ENCODE assay signal across 9 cellular contexts in the genomic region with DNA sequence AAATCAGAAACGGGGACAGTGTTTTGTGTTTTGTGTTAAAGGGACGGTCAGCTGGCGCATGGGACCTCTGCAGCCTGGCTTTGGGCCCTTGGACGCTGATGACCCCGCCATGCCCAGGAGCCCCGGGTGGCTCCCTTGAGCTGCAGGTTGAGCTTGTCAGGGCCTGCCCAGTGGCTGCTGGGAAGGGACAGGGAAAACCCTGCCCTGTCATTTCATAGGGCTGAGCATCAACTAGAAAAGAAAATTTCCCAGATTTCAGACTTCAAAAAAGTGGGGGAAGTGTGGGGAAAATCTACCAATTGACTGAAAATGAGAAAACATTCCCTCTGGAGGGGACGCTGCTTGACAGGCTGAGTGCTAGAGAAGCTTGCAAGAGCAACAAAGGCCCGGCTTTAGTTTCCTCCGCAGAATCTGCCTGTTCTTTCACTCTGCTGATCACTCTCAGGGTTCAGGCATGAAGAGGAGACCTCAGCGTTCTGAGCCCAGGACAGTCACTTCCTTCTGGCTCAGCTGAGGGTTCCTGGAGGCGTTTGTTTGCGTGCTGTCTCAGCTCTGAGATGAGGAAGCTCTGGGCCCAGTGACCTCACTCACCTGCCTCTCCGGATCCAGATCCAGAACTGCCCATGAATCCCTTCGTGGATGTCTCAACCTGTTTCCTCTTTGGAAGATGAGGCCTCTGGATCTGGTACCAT. TPM values are rescaled to one million over a fixed set of nuclear protein-coding genes. Genes with fewer than 3 reads are reported as not detected.
A peak's percentile ranks its signal among the peaks of the same experiment; 100 is the strongest.
DNase-seq lines count a peak whose midpoint lies in the region; ATAC-seq lines count a peak whose summit lies in the region.
"Had no signal": no experiment of that assay in that cellular context is flagged by ENCODE, and none has a peak within 500 bp of the region (broad histone marks: within the 10 kb centered on the region; RNA-seq: fewer than 3 reads in every experiment).

No MANE protein-coding gene starts in this region.

- peak overlapping the region; percentile 93 for H3K27ac Mint-ChIP-seq in stimulated activated naive B cell treated with anti-CD40 and anti-IgM and Interleukin-4, amounts not matched to agents 10 μg/mL and 1 μg/mL and 100 μg/mL, for 72 hours

- H3K9me3 Mint-ChIP-seq in stimulated activated naive B cell treated with anti-CD40 and anti-IgM and Interleukin-4, amounts not matched to agents 10 μg/mL and 1 μg/mL and 100 μg/mL, for 72 hours = no peaks in the 10 kb centered on the region

- peaks cover 4 to 11% of the 10 kb centered on the region in 2 donors for H3K4me1 Mint-ChIP-seq in stimulated activated naive B cell treated with anti-CD40 and anti-IgM and Interleukin-4, amounts not matched to agents 10 μg/mL and 1 μg/mL and 100 μg/mL, for 72 hours

- no peaks in the 10 kb centered on the region for H3K27me3 Mint-ChIP-seq in stimulated activated naive B cell treated with anti-CD40 and anti-IgM and Interleukin-4, amounts not matched to agents 10 μg/mL and 1 μg/mL and 100 μg/mL, for 72 hours

- H3K36me3 Mint-ChIP-seq in stimulated activated naive B cell treated with anti-CD40 and anti-IgM and Interleukin-4, amounts not matched to agents 10 μg/mL and 1 μg/mL and 100 μg/mL, for 72 hours = no peaks in the 10 kb centered on the region

- DNase-seq in EL = peak; percentile 72
- DNase-seq in KG1 (lab: John Stamatoyannopoulos, UW) = peak; percentile 37
- DNase-seq in dermis blood vessel endothelial cell = peak; percentile 61
- peak; percentile 35 for DNase-seq in stimulated activated naive B cell treated with anti-CD40 and anti-IgM and Interleukin-4, amounts not matched to agents 10 μg/mL and 1 μg/mL and 100 μg/mL, for 72 hours
- DNase-seq in NCI-H1417 (lab: John Stamatoyannopoulos, UW) = no peak
- no peak for DNase-seq in NCI-H524 (lab: John Stamatoyannopoulos, UW)
- DNase-seq in cerebellar cortex (ENCODE audit: low spot score) = no peak
- DNase-seq: pancreas had no signal

- peak overlapping the region; percentile 19 to 26 for H3K4me3 Mint-ChIP-seq in stimulated activated naive B cell treated with anti-CD40 and anti-IgM and Interleukin-4, amounts not matched to agents 10 μg/mL and 1 μg/mL and 100 μg/mL, for 72 hours

- ATAC-seq in GM21526 (IDR thresholded peaks at IDR 0.05; ENCODE audit: low FRiP score, unreplicated experiment) = peak; percentile 60
- peak; percentile 97 to 99 for ATAC-seq in stimulated activated naive B cell treated with anti-CD40 and anti-IgM and Interleukin-4, amounts not matched to agents 10 μg/mL and 1 μg/mL and 100 μg/mL, for 72 hours (replicated peaks)

RNA-seq across cellular contexts. Expression of a gene that starts 18.6 kb away (rescaled TPM):
- total RNA-seq in dermis blood vessel endothelial cell = 119 and 155 TPM in 2 replicates

Comparison
In these comparisons a context has a peak if more than half of its experiments do, and no peak if none do; other contexts are left out.
1. DNase-seq: peak in EL (single experiment), KG1 (single experiment), dermis blood vessel endothelial cell (single experiment) and stimulated activated naive B cell treated with anti-CD40 and anti-IgM and Interleukin-4, amounts not matched to agents 10 μg/mL and 1 μg/mL and 100 μg/mL, for 72 hours (single experiment); none in NCI-H1417 (0 of 3), NCI-H524 (0 of 2) and cerebellar cortex (single experiment).